Comparison of ENCODE assay signal across 27 cellular contexts in the genomic region with DNA sequence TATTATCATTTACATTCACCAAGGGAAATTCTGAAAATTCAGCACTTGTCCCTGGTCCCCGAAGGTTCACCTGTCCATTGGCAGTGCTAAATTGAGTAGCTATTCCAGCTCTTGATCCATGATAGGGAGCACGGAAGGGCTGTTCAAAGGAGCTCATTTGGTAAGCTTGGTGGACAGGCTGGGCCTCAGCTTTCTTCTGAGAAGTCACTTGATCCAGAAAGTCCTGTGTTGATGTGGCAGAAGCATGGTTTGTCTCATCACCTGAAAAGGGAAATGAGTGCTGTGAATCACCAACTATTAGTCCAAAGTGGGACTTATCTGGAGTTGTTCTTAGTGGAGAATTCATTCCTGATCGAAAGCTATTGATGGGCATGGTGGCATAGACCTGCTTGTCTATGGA. TPM values are rescaled to one million over a fixed set of nuclear protein-coding genes. Genes with fewer than 3 reads are reported as not detected.
DNase-seq lines count a peak whose midpoint lies in the region; ATAC-seq and TF ChIP-seq lines count a peak whose summit lies in the region.
"Had no signal": no experiment of that assay in that cellular context is flagged by ENCODE, and none has a peak within 500 bp of the region (broad histone marks: within the 10 kb centered on the region; RNA-seq: fewer than 3 reads in every experiment).

No MANE protein-coding gene starts in this region.

- peaks cover 42% of the 10 kb centered on the region for H3K36me3 Mint-ChIP-seq in T-helper 1 cell treated with Interleukin-12 subunit alpha and Interleukin-12 subunit beta and Interleukin-4 antibody, amounts not matched to agents 30 μg/mL and 1 μg/mL, for 36 hours (ENCODE audit: low read depth)

- TF ChIP-seq CTCF in A673 (conservative IDR thresholded peaks at IDR 0.05; ENCODE audit: low read depth, low read length) (no peak), SK-N-SH (IDR thresholded peaks at IDR 0.05) (no peak)

- H3K27me3 ChIP-seq in A673 (replicated peaks; ENCODE audit: insufficient read depth, low read depth, low read length, poor library complexity) = no peaks in the 10 kb centered on the region
- no peaks in the 10 kb centered on the region for H3K27me3 ChIP-seq in SJSA1 (replicated peaks)
- H3K27me3 ChIP-seq in SK-N-SH (ENCODE audit: insufficient read depth) = no peaks in the 10 kb centered on the region
- H3K27me3 ChIP-seq: dorsolateral prefrontal cortex, pancreas, right atrium auricular region, SJCRH30, spleen, suprapubic skin had no signal

- no peaks in the 10 kb centered on the region for H4K20me1 ChIP-seq in SK-N-SH (ENCODE audit: insufficient read depth)

- peaks cover 25% of the 10 kb centered on the region for H3F3A ChIP-seq in SK-N-SH (replicated peaks; ENCODE audit: insufficient read depth)

- H3K9me3 Mint-ChIP-seq in T-helper 1 cell treated with Interleukin-12 subunit alpha and Interleukin-12 subunit beta and Interleukin-4 antibody, amounts not matched to agents 30 μg/mL and 1 μg/mL, for 36 hours = peaks cover 8% of the 10 kb centered on the region
- H3K9me3 Mint-ChIP-seq: mesothelial cell of epicardium had no signal

- no peak for TF ChIP-seq EP300 in SK-N-SH (IDR thresholded peaks at IDR 0.05; ENCODE audit: borderline replicate concordance in 1 of 2, low read depth in 1 of 2, low read length in 1 of 2)

- no peaks in the 10 kb centered on the region for H3K9me2 ChIP-seq in SK-N-SH

- intact Hi-C loops in A673 (cut with micrococcal nuclease; ENCODE audit: unreplicated experiment) = no loop called here

- H3K4me3 ChIP-seq in A673 (ENCODE audit: low read depth, low read length, poor library complexity, severe bottlenecking) = no peak overlapping the region
- no peak overlapping the region for H3K4me3 ChIP-seq in SJSA1
- H3K4me3 ChIP-seq in SK-N-SH (ENCODE audit: low read depth in 2 of 2, low read length in 1 of 2) = no peak overlapping the region
- H3K4me3 ChIP-seq: dorsolateral prefrontal cortex, pancreas, right atrium auricular region, SJCRH30, spleen, suprapubic skin had no signal

- peaks cover 12% of the 10 kb centered on the region for H3K4me1 ChIP-seq in A673 (ENCODE audit: insufficient read depth, low read length, poor library complexity, severe bottlenecking)
- peaks cover 24% of the 10 kb centered on the region for H3K4me1 ChIP-seq in SJSA1 (replicated peaks)
- peaks cover 0 to 6% of the 10 kb centered on the region in 2 experiments; a peak in 2 of 4 replicates for H3K4me1 ChIP-seq in SK-N-SH (ENCODE audit: control insufficient read depth in 1 of 2, insufficient read depth in 2 of 2, low read depth in 1 of 2, low read length in 1 of 2)
- H3K4me1 ChIP-seq: pancreas, right atrium auricular region, SJCRH30, spleen, suprapubic skin had no signal

- DNase-seq in T-helper 1 cell (no peak), A673 (ENCODE audit: low spot score) (no peak), SJSA1 (ENCODE audit: low read depth in 1 of 2, low spot score in 2 of 2) (no peak), epithelial cell of prostate (ENCODE audit: low read depth, low spot score) (no peak), SK-N-SH (no peak), HPDE6-E6E7 (ENCODE audit: extremely low spot score) (no peak)
- DNase-seq: CD4-positive, CD25-positive, alpha-beta regulatory T cell; cerebellar nuclear complex; dorsolateral prefrontal cortex; glutamatergic neuron; left ventricle myocardium superior; naive thymus-derived CD8-positive, alpha-beta T cell; NCI-H1436; NCI-H345; NCI-H748 treated with DMSO at 0.1 percent for 48 hours; pancreas; SJCRH30; spleen; stimulated activated CD4-positive, alpha-beta T cell treated with anti-CD3 and anti-CD28 coated beads, Interleukin-4, amount 100 ng/mL, for 1 hour; T-helper 17 cell had no signal

- POLR2A ChIA-PET in A673 (lab: Charles Lee; ENCODE audit: low non-redundant PET) = no interaction called here
- POLR2A ChIA-PET in SK-N-SH (lab: Yijun Ruan, JAX) = no interaction called here

- H2AFZ ChIP-seq in SK-N-SH (ENCODE audit: low read depth) = no peak overlapping the region

- H3K9me3 ChIP-seq in A673 (ENCODE audit: low read depth, low read length, poor library complexity, severe bottlenecking) = no peaks in the 10 kb centered on the region
- no peaks in the 10 kb centered on the region for H3K9me3 ChIP-seq in SJSA1 (replicated peaks)
- no peaks in the 10 kb centered on the region for H3K9me3 ChIP-seq in SK-N-SH
- H3K9me3 ChIP-seq: right atrium auricular region, SJCRH30, spleen, suprapubic skin had no signal

- no peak overlapping the region for H3K4me2 ChIP-seq in SK-N-SH

- H3K9ac ChIP-seq in SK-N-SH = no peak overlapping the region

- 91% methylated on average over 3 of the region's 3 CpGs for WGBS in SK-N-SH (ENCODE audit: low lambda C conversion rate)

- H3K79me2 ChIP-seq in SK-N-SH (ENCODE audit: insufficient read depth) = peaks cover 18% of the 10 kb centered on the region; the same call in 1 of the 2 replicates

- H3K27ac ChIP-seq in A673 (ENCODE audit: low read depth, low read length, poor library complexity, severe bottlenecking) (peak overlapping the region; percentile 0), SJSA1 (peak overlapping the region; percentile 82), epithelial cell of prostate (peak overlapping the region; percentile 7), SK-N-SH (ENCODE audit: low read depth in 2 of 2, low read length in 1 of 2) (peak overlapping the region in 1 of 2 experiments; percentile 71; a peak in 2 of 4 replicates)
- H3K27ac ChIP-seq: 22Rv1, dorsolateral prefrontal cortex, pancreas, right atrium auricular region, SJCRH30, spleen, suprapubic skin had no signal

- no peak for TF ChIP-seq RAD21 in SK-N-SH (IDR thresholded peaks at IDR 0.05; ENCODE audit: low read length)

- CTCF ChIA-PET in A673 (lab: Charles Lee) = no interaction called here
- CTCF ChIA-PET in SK-N-SH (lab: Yijun Ruan, JAX) = no interaction called here

- no peaks in the 10 kb centered on the region for H3K27me3 Mint-ChIP-seq in T-helper 1 cell treated with Interleukin-12 subunit alpha and Interleukin-12 subunit beta and Interleukin-4 antibody, amounts not matched to agents 30 μg/mL and 1 μg/mL, for 36 hours (ENCODE audit: low read depth)
- H3K27me3 Mint-ChIP-seq: activated naive CD8-positive, alpha-beta T cell; CD4-positive, CD25-positive, alpha-beta regulatory T cell; naive thymus-derived CD8-positive, alpha-beta T cell; T-helper 17 cell had no signal

- no peak; the same call in 1 of the 3 replicates for ATAC-seq in SK-N-SH treated with all-trans-retinoic acid at 6 μM for 48 hours
- ATAC-seq: left ventricle myocardium superior; naive thymus-derived CD8-positive, alpha-beta T cell; T-helper 17 cell had no signal

- H3K4me1 Mint-ChIP-seq in T-helper 1 cell treated with Interleukin-12 subunit alpha and Interleukin-12 subunit beta and Interleukin-4 antibody, amounts not matched to agents 30 μg/mL and 1 μg/mL, for 36 hours (ENCODE audit: low read depth) = peaks cover 6% of the 10 kb centered on the region
- H3K4me1 Mint-ChIP-seq: T-helper 17 cell had no signal

- no TSS peak for BruUV-seq in A673 (replicated peaks; lab: Mats Ljungman, UMichigan)

- no peak overlapping the region for H3K4me3 Mint-ChIP-seq in T-helper 1 cell treated with Interleukin-12 subunit alpha and Interleukin-12 subunit beta and Interleukin-4 antibody, amounts not matched to agents 30 μg/mL and 1 μg/mL, for 36 hours
- H3K4me3 Mint-ChIP-seq: activated naive CD8-positive, alpha-beta T cell; CD4-positive, CD25-positive, alpha-beta regulatory T cell; mesothelial cell of epicardium; naive thymus-derived CD8-positive, alpha-beta T cell; T-helper 17 cell had no signal

- H3K27ac Mint-ChIP-seq in T-helper 1 cell treated with Interleukin-12 subunit alpha and Interleukin-12 subunit beta and Interleukin-4 antibody, amounts not matched to agents 30 μg/mL and 1 μg/mL, for 36 hours = peak overlapping the region; percentile 57
- H3K27ac Mint-ChIP-seq: CD4-positive, CD25-positive, alpha-beta regulatory T cell; mesothelial cell of epicardium; naive thymus-derived CD8-positive, alpha-beta T cell; T-helper 17 cell had no signal

- H3K36me3 ChIP-seq in A673 (ENCODE audit: insufficient read depth, low read length, poor library complexity, severe bottlenecking) = peaks cover 8% of the 10 kb centered on the region
- peaks cover 19% of the 10 kb centered on the region for H3K36me3 ChIP-seq in SJSA1
- peaks cover 34 to 43% of the 10 kb centered on the region in 2 experiments for H3K36me3 ChIP-seq in SK-N-SH (replicated peaks in 1 of 2; ENCODE audit: control insufficient read depth in 1 of 2, insufficient read depth in 2 of 2, low read length in 1 of 2)

TF ChIP-seq in SK-N-SH, 30 proteins besides CTCF, POLR2A, EP300 and RAD21:
- no peak for TF ChIP-seq SMC3 (IDR thresholded peaks at IDR 0.05; ENCODE audit: low read depth, low read length)
- no peak for TF ChIP-seq MEF2A (IDR thresholded peaks at IDR 0.05; ENCODE audit: borderline replicate concordance, low read depth)
- TF ChIP-seq NRF1 (IDR thresholded peaks at IDR 0.05; ENCODE audit: low read depth, low read length) = no peak
- no peak for TF ChIP-seq YY1 (IDR thresholded peaks at IDR 0.05; ENCODE audit: low read depth)
- TF ChIP-seq TCF12 (IDR thresholded peaks at IDR 0.05) = no peak
- no peak for TF ChIP-seq FOSL2 (IDR thresholded peaks at IDR 0.05; ENCODE audit: borderline replicate concordance, low read depth)

TF ChIP-seq in SK-N-SH treated with all-trans-retinoic acid at 6 μM for 48 hours, 23 proteins besides CTCF, POLR2A, EP300 and RAD21 (continues in another document):
- TF ChIP-seq, protein P1, sequence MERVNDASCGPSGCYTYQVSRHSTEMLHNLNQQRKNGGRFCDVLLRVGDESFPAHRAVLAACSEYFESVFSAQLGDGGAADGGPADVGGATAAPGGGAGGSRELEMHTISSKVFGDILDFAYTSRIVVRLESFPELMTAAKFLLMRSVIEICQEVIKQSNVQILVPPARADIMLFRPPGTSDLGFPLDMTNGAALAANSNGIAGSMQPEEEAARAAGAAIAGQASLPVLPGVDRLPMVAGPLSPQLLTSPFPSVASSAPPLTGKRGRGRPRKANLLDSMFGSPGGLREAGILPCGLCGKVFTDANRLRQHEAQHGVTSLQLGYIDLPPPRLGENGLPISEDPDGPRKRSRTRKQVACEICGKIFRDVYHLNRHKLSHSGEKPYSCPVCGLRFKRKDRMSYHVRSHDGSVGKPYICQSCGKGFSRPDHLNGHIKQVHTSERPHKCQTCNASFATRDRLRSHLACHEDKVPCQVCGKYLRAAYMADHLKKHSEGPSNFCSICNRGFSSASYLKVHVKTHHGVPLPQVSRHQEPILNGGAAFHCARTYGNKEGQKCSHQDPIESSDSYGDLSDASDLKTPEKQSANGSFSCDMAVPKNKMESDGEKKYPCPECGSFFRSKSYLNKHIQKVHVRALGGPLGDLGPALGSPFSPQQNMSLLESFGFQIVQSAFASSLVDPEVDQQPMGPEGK (CRISPR knock-in tag; IDR thresholded peaks at IDR 0.05; ENCODE audit: borderline replicate concordance) = no peak
- TF ChIP-seq ZNF70 (CRISPR knock-in tag; IDR thresholded peaks at IDR 0.05) = no peak

RNA-seq across cellular contexts. Expression of a gene that starts 19.8 kb away (rescaled TPM):
- 3.6 and 7.1 TPM in 2 replicates for total RNA-seq in A673 (2021)
- total RNA-seq in SJSA1 (2014; rRNA removed; shearing (Covaris generic)) = 6.3 and 12.4 TPM in 2 replicates
- 7.5 and 13.2 TPM in 2 replicates for polyA plus RNA-seq in SK-N-SH (2012; rRNA removed)
- 6.1 and 6.6 TPM in 2 replicates for polyA plus RNA-seq in SK-N-SH (2012; cell fraction: cytosol; rRNA removed)
- 23.0 and 26.6 TPM in 2 replicates for polyA plus RNA-seq in SK-N-SH (2012; cell fraction: nucleus; rRNA removed)
- total RNA-seq: CD4-positive, CD25-positive, alpha-beta regulatory T cell had no signal
- polyA plus RNA-seq: CD4-positive, CD25-positive, alpha-beta regulatory T cell; naive thymus-derived CD8-positive, alpha-beta T cell had no signal
